ENCODE assay signal across 2 cellular contexts in the genomic region with DNA sequence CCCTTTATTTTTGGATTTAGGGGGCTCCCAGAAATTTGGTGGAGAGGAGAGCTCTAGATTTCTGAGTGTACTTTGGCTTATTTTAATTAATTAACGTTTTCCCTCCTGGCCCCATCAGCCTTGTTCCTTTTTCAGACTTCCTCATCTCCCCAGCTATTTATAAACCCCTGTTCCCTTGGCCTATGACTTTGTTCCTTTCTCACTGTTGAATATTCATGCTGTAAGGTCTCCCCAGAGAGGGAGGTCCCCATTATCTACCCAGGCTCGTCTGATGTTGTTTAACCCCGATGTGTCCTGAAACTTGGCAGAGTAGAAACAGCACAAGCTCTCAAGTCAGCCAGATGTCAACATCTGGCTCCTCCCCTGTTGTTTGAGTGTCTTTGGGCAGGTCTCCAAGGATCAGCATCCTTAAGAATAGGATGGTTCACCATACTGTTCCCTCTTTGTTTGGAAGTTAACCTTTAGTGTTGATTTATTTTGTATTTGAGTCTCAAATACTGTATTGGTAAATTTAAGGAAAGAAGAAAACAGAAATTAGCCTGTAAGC.
TF ChIP-seq lines count a peak whose summit lies in the region.

No MANE protein-coding gene starts in this region.

TF ChIP-seq in GM12878, 131 proteins besides CTCF, POLR2A, EP300 and RAD21:
- TF ChIP-seq CREB1 (IDR thresholded peaks at IDR 0.05; ENCODE audit: low read depth) (no peak), MTA2 (IDR thresholded peaks at IDR 0.05; ENCODE audit: low read depth) (peak; percentile 16; the same call in 1 of the 2 replicates), IKZF2 (IDR thresholded peaks at IDR 0.05) (0 out of 4 replicates have a peak, but pooled peaks have one; percentile 14 to 17), NR2C2 (IDR thresholded peaks at IDR 0.05; ENCODE audit: borderline replicate concordance, control insufficient read depth, insufficient read length, low read depth) (no peak), SPI1 (IDR thresholded peaks at IDR 0.05; ENCODE audit: borderline replicate concordance, insufficient read depth, low read depth, low read length) (0 out of 2 replicates have a peak, but pooled peaks have one; percentile 12), POU2F2 (IDR thresholded peaks at IDR 0.05; ENCODE audit: borderline replicate concordance, low read depth, low read length) (peak; percentile 66; the same call in 1 of the 3 replicates), MEF2B (IDR thresholded peaks at IDR 0.05; ENCODE audit: partially characterized antibody, poor library complexity, severe bottlenecking) (peak; percentile 10)

TF ChIP-seq in GM23338, 12 proteins besides CTCF, POLR2A, EP300 and RAD21:
- TF ChIP-seq POLR2AphosphoS5 (IDR thresholded peaks at IDR 0.05; ENCODE audit: low read depth) (no peak), ZNF331 (CRISPR knock-in tag; IDR thresholded peaks at IDR 0.05; ENCODE audit: low read depth) (no peak), CREB1 (CRISPR knock-in tag; IDR thresholded peaks at IDR 0.05; ENCODE audit: low read depth) (no peak), ZNF114 (CRISPR knock-in tag; IDR thresholded peaks at IDR 0.05) (no peak), EZH2 (IDR thresholded peaks at IDR 0.05; ENCODE audit: low read depth, unreplicated experiment) (no peak), STAT1 (IDR thresholded peaks at IDR 0.05; ENCODE audit: unreplicated experiment) (no peak)
- TF ChIP-seq, protein P1, sequence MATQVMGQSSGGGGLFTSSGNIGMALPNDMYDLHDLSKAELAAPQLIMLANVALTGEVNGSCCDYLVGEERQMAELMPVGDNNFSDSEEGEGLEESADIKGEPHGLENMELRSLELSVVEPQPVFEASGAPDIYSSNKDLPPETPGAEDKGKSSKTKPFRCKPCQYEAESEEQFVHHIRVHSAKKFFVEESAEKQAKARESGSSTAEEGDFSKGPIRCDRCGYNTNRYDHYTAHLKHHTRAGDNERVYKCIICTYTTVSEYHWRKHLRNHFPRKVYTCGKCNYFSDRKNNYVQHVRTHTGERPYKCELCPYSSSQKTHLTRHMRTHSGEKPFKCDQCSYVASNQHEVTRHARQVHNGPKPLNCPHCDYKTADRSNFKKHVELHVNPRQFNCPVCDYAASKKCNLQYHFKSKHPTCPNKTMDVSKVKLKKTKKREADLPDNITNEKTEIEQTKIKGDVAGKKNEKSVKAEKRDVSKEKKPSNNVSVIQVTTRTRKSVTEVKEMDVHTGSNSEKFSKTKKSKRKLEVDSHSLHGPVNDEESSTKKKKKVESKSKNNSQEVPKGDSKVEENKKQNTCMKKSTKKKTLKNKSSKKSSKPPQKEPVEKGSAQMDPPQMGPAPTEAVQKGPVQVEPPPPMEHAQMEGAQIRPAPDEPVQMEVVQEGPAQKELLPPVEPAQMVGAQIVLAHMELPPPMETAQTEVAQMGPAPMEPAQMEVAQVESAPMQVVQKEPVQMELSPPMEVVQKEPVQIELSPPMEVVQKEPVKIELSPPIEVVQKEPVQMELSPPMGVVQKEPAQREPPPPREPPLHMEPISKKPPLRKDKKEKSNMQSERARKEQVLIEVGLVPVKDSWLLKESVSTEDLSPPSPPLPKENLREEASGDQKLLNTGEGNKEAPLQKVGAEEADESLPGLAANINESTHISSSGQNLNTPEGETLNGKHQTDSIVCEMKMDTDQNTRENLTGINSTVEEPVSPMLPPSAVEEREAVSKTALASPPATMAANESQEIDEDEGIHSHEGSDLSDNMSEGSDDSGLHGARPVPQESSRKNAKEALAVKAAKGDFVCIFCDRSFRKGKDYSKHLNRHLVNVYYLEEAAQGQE (IDR thresholded peaks at IDR 0.05; ENCODE audit: unreplicated experiment): no peak
- TF ChIP-seq, protein P2, sequence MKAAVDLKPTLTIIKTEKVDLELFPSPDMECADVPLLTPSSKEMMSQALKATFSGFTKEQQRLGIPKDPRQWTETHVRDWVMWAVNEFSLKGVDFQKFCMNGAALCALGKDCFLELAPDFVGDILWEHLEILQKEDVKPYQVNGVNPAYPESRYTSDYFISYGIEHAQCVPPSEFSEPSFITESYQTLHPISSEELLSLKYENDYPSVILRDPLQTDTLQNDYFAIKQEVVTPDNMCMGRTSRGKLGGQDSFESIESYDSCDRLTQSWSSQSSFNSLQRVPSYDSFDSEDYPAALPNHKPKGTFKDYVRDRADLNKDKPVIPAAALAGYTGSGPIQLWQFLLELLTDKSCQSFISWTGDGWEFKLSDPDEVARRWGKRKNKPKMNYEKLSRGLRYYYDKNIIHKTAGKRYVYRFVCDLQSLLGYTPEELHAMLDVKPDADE (IDR thresholded peaks at IDR 0.05): no peak
- TF ChIP-seq, protein P3, sequence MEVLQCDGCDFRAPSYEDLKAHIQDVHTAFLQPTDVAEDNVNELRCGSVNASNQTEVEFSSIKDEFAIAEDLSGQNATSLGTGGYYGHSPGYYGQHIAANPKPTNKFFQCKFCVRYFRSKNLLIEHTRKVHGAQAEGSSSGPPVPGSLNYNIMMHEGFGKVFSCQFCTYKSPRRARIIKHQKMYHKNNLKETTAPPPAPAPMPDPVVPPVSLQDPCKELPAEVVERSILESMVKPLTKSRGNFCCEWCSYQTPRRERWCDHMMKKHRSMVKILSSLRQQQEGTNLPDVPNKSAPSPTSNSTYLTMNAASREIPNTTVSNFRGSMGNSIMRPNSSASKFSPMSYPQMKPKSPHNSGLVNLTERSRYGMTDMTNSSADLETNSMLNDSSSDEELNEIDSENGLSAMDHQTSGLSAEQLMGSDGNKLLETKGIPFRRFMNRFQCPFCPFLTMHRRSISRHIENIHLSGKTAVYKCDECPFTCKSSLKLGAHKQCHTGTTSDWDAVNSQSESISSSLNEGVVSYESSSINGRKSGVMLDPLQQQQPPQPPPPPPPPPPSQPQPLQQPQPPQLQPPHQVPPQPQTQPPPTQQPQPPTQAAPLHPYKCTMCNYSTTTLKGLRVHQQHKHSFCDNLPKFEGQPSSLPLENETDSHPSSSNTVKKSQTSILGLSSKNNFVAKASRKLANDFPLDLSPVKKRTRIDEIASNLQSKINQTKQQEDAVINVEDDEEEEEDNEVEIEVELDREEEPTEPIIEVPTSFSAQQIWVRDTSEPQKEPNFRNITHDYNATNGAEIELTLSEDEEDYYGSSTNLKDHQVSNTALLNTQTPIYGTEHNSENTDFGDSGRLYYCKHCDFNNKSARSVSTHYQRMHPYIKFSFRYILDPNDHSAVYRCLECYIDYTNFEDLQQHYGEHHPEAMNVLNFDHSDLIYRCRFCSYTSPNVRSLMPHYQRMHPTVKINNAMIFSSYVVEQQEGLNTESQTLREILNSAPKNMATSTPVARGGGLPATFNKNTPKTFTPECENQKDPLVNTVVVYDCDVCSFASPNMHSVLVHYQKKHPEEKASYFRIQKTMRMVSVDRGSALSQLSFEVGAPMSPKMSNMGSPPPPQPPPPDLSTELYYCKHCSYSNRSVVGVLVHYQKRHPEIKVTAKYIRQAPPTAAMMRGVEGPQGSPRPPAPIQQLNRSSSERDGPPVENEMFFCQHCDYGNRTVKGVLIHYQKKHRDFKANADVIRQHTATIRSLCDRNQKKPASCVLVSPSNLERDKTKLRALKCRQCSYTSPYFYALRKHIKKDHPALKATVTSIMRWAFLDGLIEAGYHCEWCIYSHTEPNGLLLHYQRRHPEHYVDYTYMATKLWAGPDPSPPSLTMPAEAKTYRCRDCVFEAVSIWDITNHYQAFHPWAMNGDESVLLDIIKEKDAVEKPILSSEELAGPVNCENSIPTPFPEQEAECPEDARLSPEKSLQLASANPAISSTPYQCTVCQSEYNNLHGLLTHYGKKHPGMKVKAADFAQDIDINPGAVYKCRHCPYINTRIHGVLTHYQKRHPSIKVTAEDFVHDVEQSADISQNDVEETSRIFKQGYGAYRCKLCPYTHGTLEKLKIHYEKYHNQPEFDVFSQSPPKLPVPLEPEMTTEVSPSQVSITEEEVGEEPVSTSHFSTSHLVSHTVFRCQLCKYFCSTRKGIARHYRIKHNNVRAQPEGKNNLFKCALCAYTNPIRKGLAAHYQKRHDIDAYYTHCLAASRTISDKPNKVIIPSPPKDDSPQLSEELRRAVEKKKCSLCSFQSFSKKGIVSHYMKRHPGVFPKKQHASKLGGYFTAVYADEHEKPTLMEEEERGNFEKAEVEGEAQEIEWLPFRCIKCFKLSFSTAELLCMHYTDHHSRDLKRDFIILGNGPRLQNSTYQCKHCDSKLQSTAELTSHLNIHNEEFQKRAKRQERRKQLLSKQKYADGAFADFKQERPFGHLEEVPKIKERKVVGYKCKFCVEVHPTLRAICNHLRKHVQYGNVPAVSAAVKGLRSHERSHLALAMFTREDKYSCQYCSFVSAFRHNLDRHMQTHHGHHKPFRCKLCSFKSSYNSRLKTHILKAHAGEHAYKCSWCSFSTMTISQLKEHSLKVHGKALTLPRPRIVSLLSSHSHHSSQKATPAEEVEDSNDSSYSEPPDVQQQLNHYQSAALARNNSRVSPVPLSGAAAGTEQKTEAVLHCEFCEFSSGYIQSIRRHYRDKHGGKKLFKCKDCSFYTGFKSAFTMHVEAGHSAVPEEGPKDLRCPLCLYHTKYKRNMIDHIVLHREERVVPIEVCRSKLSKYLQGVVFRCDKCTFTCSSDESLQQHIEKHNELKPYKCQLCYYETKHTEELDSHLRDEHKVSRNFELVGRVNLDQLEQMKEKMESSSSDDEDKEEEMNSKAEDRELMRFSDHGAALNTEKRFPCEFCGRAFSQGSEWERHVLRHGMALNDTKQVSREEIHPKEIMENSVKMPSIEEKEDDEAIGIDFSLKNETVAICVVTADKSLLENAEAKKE (CRISPR knock-in tag; IDR thresholded peaks at IDR 0.05): no peak
